In genomic region chr7:44515595-44516268, GRCh38 we compare ENCODE assay signal across 25 cellular contexts. TPM values are rescaled to one million over a fixed set of nuclear protein-coding genes. Genes with fewer than 3 reads are reported as not detected.
DNase-seq lines count a peak whose midpoint lies in the region; ATAC-seq, FAIRE-seq and TF ChIP-seq lines count a peak whose summit lies in the region.
"Had no signal": no experiment of that assay in that cellular context is flagged by ENCODE, and none has a peak within 500 bp of the region (broad histone marks: within the 10 kb centered on the region; RNA-seq: fewer than 3 reads in every experiment).

No MANE protein-coding gene starts in this region.

- H3K4me1 ChIP-seq in esophagus (ENCODE audit: control insufficient read depth in 2 of 2, insufficient read depth in 2 of 2, low read length in 1 of 2) (peaks cover 4% of the 10 kb centered on the region in 2 donors), trophoblast cell (ENCODE audit: control insufficient read depth in 1 of 2, insufficient read depth in 2 of 2, low read length in 2 of 2) (no peaks in the 10 kb centered on the region)
- H3K4me1 ChIP-seq: BLaER1 had no signal

- peak overlapping the region; percentile 79 to 90 for H3K27ac ChIP-seq in esophagus (ENCODE audit: low read depth in 2 of 2, low read length in 1 of 2)
- H3K27ac ChIP-seq in trophoblast cell (ENCODE audit: low read depth, low read length) = no peak overlapping the region
- H3K27ac ChIP-seq: BLaER1, KMS-11 had no signal

- H3K27me3 ChIP-seq in esophagus (ENCODE audit: control insufficient read depth in 1 of 2, insufficient read depth in 2 of 2, low read length in 2 of 2) (no peaks in the 10 kb centered on the region), trophoblast cell (ENCODE audit: insufficient read depth, low read length) (no peaks in the 10 kb centered on the region)
- H3K27me3 ChIP-seq: BLaER1 had no signal

- no peak overlapping the region for H3K4me3 Mint-ChIP-seq in stimulated activated naive B cell treated with anti-CD40 and anti-IgM and Interleukin-4, amounts not matched to agents 10 μg/mL and 1 μg/mL and 100 μg/mL, for 72 hours
- H3K4me3 Mint-ChIP-seq: CD4-positive, alpha-beta memory T cell had no signal

- H4K8ac ChIP-seq in trophoblast cell (ENCODE audit: low read depth, low read length) = no peak overlapping the region

- H3K79me1 ChIP-seq in trophoblast cell (ENCODE audit: low read length) = no peaks in the 10 kb centered on the region

- no peak overlapping the region for H2BK120ac ChIP-seq in trophoblast cell (ENCODE audit: insufficient read depth, low read length, poor library complexity)

- H3K4me3 ChIP-seq in esophagus (ENCODE audit: low read depth in 1 of 2, low read length in 2 of 2) (no peak overlapping the region), trophoblast cell (ENCODE audit: low read depth, low read length) (peak overlapping the region; percentile 13)
- H3K4me3 ChIP-seq: BLaER1 had no signal

- H3K9ac ChIP-seq in trophoblast cell (ENCODE audit: low read length) = no peak overlapping the region
- H3K9ac ChIP-seq: BLaER1, KMS-11 had no signal

- H4K91ac ChIP-seq in trophoblast cell (ENCODE audit: low read depth, low read length) = no peak overlapping the region

- H3K27ac Mint-ChIP-seq in stimulated activated naive B cell treated with anti-CD40 and anti-IgM and Interleukin-4, amounts not matched to agents 10 μg/mL and 1 μg/mL and 100 μg/mL, for 72 hours = no peak overlapping the region
- H3K27ac Mint-ChIP-seq: CD4-positive, alpha-beta memory T cell had no signal

- no peak for TF ChIP-seq CTCF in D721Med (IDR thresholded peaks at IDR 0.05; ENCODE audit: insufficient read depth, missing control alignments)

- no peak overlapping the region for H3K23ac ChIP-seq in trophoblast cell (ENCODE audit: low read length)

- in situ Hi-C loops in KBM-7 (cut with MboI; ENCODE audit: low pct_unique_long_range_greater_than_20kb, low sequenced_read_pairs) = no loop called here

- H3K27me3 Mint-ChIP-seq in stimulated activated naive B cell treated with anti-CD40 and anti-IgM and Interleukin-4, amounts not matched to agents 10 μg/mL and 1 μg/mL and 100 μg/mL, for 72 hours = peaks cover 14 to 36% of the 10 kb centered on the region in 2 donors

- H3K4me1 Mint-ChIP-seq in stimulated activated naive B cell treated with anti-CD40 and anti-IgM and Interleukin-4, amounts not matched to agents 10 μg/mL and 1 μg/mL and 100 μg/mL, for 72 hours = no peaks in the 10 kb centered on the region
- H3K4me1 Mint-ChIP-seq: CD4-positive, alpha-beta memory T cell had no signal

- no peak overlapping the region for H2BK5ac ChIP-seq in trophoblast cell (ENCODE audit: low read depth, low read length, poor library complexity)

- H3K14ac ChIP-seq in trophoblast cell (ENCODE audit: low read length) = no peak overlapping the region

- H4K12ac ChIP-seq in trophoblast cell (ENCODE audit: low read depth, low read length) = no peak overlapping the region

- no peak overlapping the region for H3K4me2 ChIP-seq in trophoblast cell (ENCODE audit: low read length)
- H3K4me2 ChIP-seq: BLaER1, KMS-11 had no signal

- no peak overlapping the region for H3K4ac ChIP-seq in trophoblast cell (ENCODE audit: low read depth, low read length)

- peak; percentile 21 for DNase-seq in AG20443 (ENCODE audit: low spot score)
- DNase-seq in KBM-7 = peak; percentile 4
- no peak for DNase-seq in trophoblast cell
- DNase-seq in SHP77 (lab: John Stamatoyannopoulos, UW) = no peak
- DNase-seq in stimulated activated naive B cell treated with anti-CD40 and anti-IgM and Interleukin-4, amounts not matched to agents 10 μg/mL and 1 μg/mL and 100 μg/mL, for 72 hours = no peak
- no peak for DNase-seq in D721Med (ENCODE audit: insufficient read length, low spot score)
- DNase-seq: CD4-positive, alpha-beta memory T cell; EL; NCI-H1092; NCI-H1436 treated with DMSO at 0.1 percent for 48 hours; NCI-H2029; NCI-H2171; NCI-H446; NCI-H526 treated with DMSO at 0.1 percent for 48 hours; SHP77 treated with DMSO at 0.1 percent for 48 hours had no signal

- no peak for FAIRE-seq in D721Med (lab: Jason Lieb, UNC)
- FAIRE-seq: A204.1, GM12891, GM18507, H1, RCC 7860 had no signal

- no peaks in the 10 kb centered on the region for H3K9me3 Mint-ChIP-seq in stimulated activated naive B cell treated with anti-CD40 and anti-IgM and Interleukin-4, amounts not matched to agents 10 μg/mL and 1 μg/mL and 100 μg/mL, for 72 hours

- ATAC-seq in stimulated activated naive B cell treated with anti-CD40 and anti-IgM and Interleukin-4, amounts not matched to agents 10 μg/mL and 1 μg/mL and 100 μg/mL, for 72 hours (replicated peaks) = no peak
- no peak for ATAC-seq in HG03442 (IDR thresholded peaks at IDR 0.05; ENCODE audit: unreplicated experiment)
- ATAC-seq: SK-N-SH treated with all-trans-retinoic acid at 6 μM for 48 hours had no signal

- no peaks in the 10 kb centered on the region for H3K79me2 ChIP-seq in trophoblast cell (ENCODE audit: control insufficient read depth, insufficient read depth, low read length, poor library complexity)

- no peak overlapping the region for H2AK5ac ChIP-seq in trophoblast cell (ENCODE audit: low read length)

- no peaks in the 10 kb centered on the region for H3K36me3 ChIP-seq in esophagus (ENCODE audit: control insufficient read depth in 2 of 2, insufficient read depth in 2 of 2, low read length in 1 of 2)
- H3K36me3 ChIP-seq in trophoblast cell (ENCODE audit: control insufficient read depth in 1 of 2, insufficient read depth in 2 of 2, low read length in 2 of 2) = no peaks in the 10 kb centered on the region
- H3K36me3 ChIP-seq: BLaER1 had no signal

- no peak overlapping the region for H2AFZ ChIP-seq in trophoblast cell (ENCODE audit: insufficient read depth, low read length, poor library complexity)

- no peaks in the 10 kb centered on the region for H3K36me3 Mint-ChIP-seq in stimulated activated naive B cell treated with anti-CD40 and anti-IgM and Interleukin-4, amounts not matched to agents 10 μg/mL and 1 μg/mL and 100 μg/mL, for 72 hours
- H3K36me3 Mint-ChIP-seq: CD4-positive, alpha-beta memory T cell had no signal

- 64 to 65% methylated on average over 10 of the region's 10 CpGs for WGBS in esophagus, 2 donors
- WGBS in trophoblast cell (ENCODE audit: extremely low coverage, insufficient coverage, insufficient read length) = no CpG with 5 or more reads among the region's 10 CpGs

- H3K18ac ChIP-seq in trophoblast cell (ENCODE audit: low read length) = no peak overlapping the region

- H2BK12ac ChIP-seq in trophoblast cell (ENCODE audit: low read length) = no peak overlapping the region

- H3K9me3 ChIP-seq in esophagus (ENCODE audit: control insufficient read depth in 2 of 2, insufficient read depth in 1 of 2, low read depth in 1 of 2, low read length in 1 of 2) = peaks cover 0 to 2% of the 10 kb centered on the region in 2 donors
- peaks cover 8% of the 10 kb centered on the region for H3K9me3 ChIP-seq in trophoblast cell (ENCODE audit: insufficient read depth, low read depth, low read length)
- H3K9me3 ChIP-seq: BLaER1 had no signal

RNA-seq across cellular contexts. Expression of gene NUDCD3, which starts 25.3 kb away (rescaled TPM):
- 10 to 100 TPM; 20.5 to 21.2 TPM for polyA plus RNA-seq in esophagus
- 27.8 and 29.3 TPM in 2 replicates for polyA plus RNA-seq in trophoblast cell (2013)

RNA-seq across cellular contexts. Expression of gene NPC1L1, which starts 25.4 kb away (rescaled TPM):
- under 1 TPM; 0.07 to 0.65 TPM for polyA plus RNA-seq in esophagus
- 0.19 and 0.26 TPM in 2 replicates for polyA plus RNA-seq in trophoblast cell (2013)
- polyA plus RNA-seq: CD4-positive, alpha-beta memory T cell had no signal

RNA-seq across cellular contexts. Expression of gene DDX56, which starts 58.0 kb away (rescaled TPM):
- 10 to 100 TPM; 50.1 to 84.0 TPM for polyA plus RNA-seq in esophagus
- 46.3 and 54.5 TPM in 2 replicates for polyA plus RNA-seq in trophoblast cell (2013)

Comparison
In these comparisons a context has a peak if more than half of its experiments do, and no peak if none do; other contexts are left out.
1. DNase-seq: peak in AG20443 (single experiment) and KBM-7 (single experiment); none in trophoblast cell (0 of 2), SHP77 (0 of 2), stimulated activated naive B cell treated with anti-CD40 and anti-IgM and Interleukin-4, amounts not matched to agents 10 μg/mL and 1 μg/mL and 100 μg/mL, for 72 hours (single experiment) and D721Med (single experiment).